ENCODE assay signal across 8 cellular contexts in genomic region chr19:33194884-33195710, GRCh38. TPM values are rescaled to one million over a fixed set of nuclear protein-coding genes. Genes with fewer than 3 reads are reported as not detected.
DNase-seq lines count a peak whose midpoint lies in the region; ATAC-seq, FAIRE-seq and TF ChIP-seq lines count a peak whose summit lies in the region.

No MANE protein-coding gene starts in this region.

- H3K9me2 ChIP-seq in OCI-LY7 (ENCODE audit: insufficient read depth, low read length): no peaks in the 10 kb centered on the region

- H3K27me3 ChIP-seq in SJSA1 (replicated peaks) (peaks cover 42% of the 10 kb centered on the region), foreskin keratinocyte (peaks cover 12% of the 10 kb centered on the region), pancreas (no peaks in the 10 kb centered on the region)

- no peak for TF ChIP-seq CTCF in foreskin keratinocyte (conservative IDR thresholded peaks at IDR 0.05)
- no peak for TF ChIP-seq CTCF in pancreas (IDR thresholded peaks at IDR 0.05)
- no peak for TF ChIP-seq CTCF in OCI-LY7 (conservative IDR thresholded peaks at IDR 0.05; ENCODE audit: low read length)

- no peaks in the 10 kb centered on the region for H3K79me2 ChIP-seq in OCI-LY7 (ENCODE audit: insufficient read depth, low read depth, low read length)

- H2AFZ ChIP-seq in OCI-LY7 (ENCODE audit: low read length): no peak overlapping the region

- no peaks in the 10 kb centered on the region for H3K36me3 ChIP-seq in SJSA1
- no peaks in the 10 kb centered on the region for H3K36me3 ChIP-seq in pancreas
- no peaks in the 10 kb centered on the region for H3K36me3 ChIP-seq in OCI-LY7 (ENCODE audit: insufficient read depth, low read length)

- H4K20me1 ChIP-seq in OCI-LY7 (ENCODE audit: insufficient read depth, low read length): no peaks in the 10 kb centered on the region

- peak; percentile 14 for DNase-seq in GM12892 (ENCODE audit: insufficient read length)
- DNase-seq in SJSA1 (ENCODE audit: low read depth in 1 of 2, low spot score in 2 of 2): no peak
- DNase-seq in foreskin keratinocyte: no peak
- DNase-seq in pancreas: peak in 5 of 6 donors; percentile 40 to 80 (median 55)
- no peak for DNase-seq in OCI-LY7 (ENCODE audit: low spot score)

- no peak overlapping the region for H3K4me2 ChIP-seq in OCI-LY7 (ENCODE audit: low read length)

- POLR2A ChIA-PET in OCI-LY7 (lab: Charles Lee): no interaction called here

- H3K4me3 ChIP-seq in SJSA1: peak overlapping the region; percentile 32
- peak overlapping the region; percentile 37 to 68 (median 54) for H3K4me3 ChIP-seq in pancreas
- no peak overlapping the region for H3K4me3 ChIP-seq in OCI-LY7 (ENCODE audit: low read depth, low read length, poor library complexity, severe bottlenecking)

- H3K27ac ChIP-seq in SJSA1 (no peak overlapping the region), foreskin keratinocyte (no peak overlapping the region), pancreas (peak overlapping the region in 1 of 4 donors; percentile 3), OCI-LY7 (ENCODE audit: low read depth, low read length, poor library complexity, severe bottlenecking) (no peak overlapping the region)

- intact Hi-C loops in pancreas (cut with DNase I) (no loop called here), OCI-LY7 (cut with micrococcal nuclease; ENCODE audit: unreplicated experiment) (no loop called here)

- ATAC-seq in foreskin keratinocyte: peak; percentile 34
- peak; percentile 68 to 79 (median 74) for ATAC-seq in pancreas
- ATAC-seq in GM18909 (IDR thresholded peaks at IDR 0.05; ENCODE audit: poor library complexity, unreplicated experiment): no peak
- no peak for ATAC-seq in GM19328 (IDR thresholded peaks at IDR 0.05; ENCODE audit: unreplicated experiment)
- no peak for ATAC-seq in HG02678 (IDR thresholded peaks at IDR 0.05; ENCODE audit: unreplicated experiment)

- no peaks in the 10 kb centered on the region for H3K9me3 ChIP-seq in SJSA1 (replicated peaks)
- no peaks in the 10 kb centered on the region for H3K9me3 ChIP-seq in pancreas
- no peaks in the 10 kb centered on the region for H3K9me3 ChIP-seq in OCI-LY7 (ENCODE audit: low read length)

- FAIRE-seq in GM12892 (lab: Jason Lieb, UNC): no peak
- FAIRE-seq in pancreas (lab: Jason Lieb, UNC): no peak

- H3K4me1 ChIP-seq in SJSA1 (replicated peaks) (peaks cover 8% of the 10 kb centered on the region), foreskin keratinocyte (no peaks in the 10 kb centered on the region), pancreas (peaks cover 0 to 6% (median 0%) of the 10 kb centered on the region in 3 donors), OCI-LY7 (ENCODE audit: insufficient read depth, low read length, poor library complexity, severe bottlenecking) (no peaks in the 10 kb centered on the region)

- no TSS peak for BruUV-seq in OCI-LY7 (replicated peaks; lab: Mats Ljungman, UMichigan)

- TF ChIP-seq POLR2A in GM12892 (IDR thresholded peaks at IDR 0.05; ENCODE audit: low read depth, low read length): no peak

- 1% methylated on average over 48 to 50 of the region's 50 CpGs for WGBS in pancreas, 2 donors

- CTCF ChIA-PET in OCI-LY7 (lab: Charles Lee; ENCODE audit: unreplicated experiment): no interaction called here

RNA-seq across cellular contexts. Expression of gene LRP3, which starts 1.0 kb away (rescaled TPM):
- polyA plus RNA-seq in GM12892 (2012; ENCODE audit: missing spikeins): not detected
- 2.1 and 2.9 TPM in 2 replicates for total RNA-seq in SJSA1 (2014; rRNA removed; shearing (Covaris generic))
- total RNA-seq in foreskin keratinocyte (11.4 and 12.9 TPM in 2 replicates), pancreas (10 to 100 TPM in 5 of 6 donors, 1 to 10 TPM in 1; 7.2 to 21.0 (median 13.2) TPM), OCI-LY7 (2022) (not detected in 2 replicates)
- polyA plus RNA-seq in foreskin keratinocyte (14.2 and 15.0 TPM in 2 replicates), pancreas (10 to 100 TPM in 1 of 2 donors, 1 to 10 TPM in 1; 9.2 to 18.9 TPM)
- not detected in 2 replicates for total RNA-seq in OCI-LY7 (2014; rRNA removed; shearing (Covaris generic))

RNA-seq across cellular contexts. Expression of gene SLC7A10, which starts 30.6 kb away (rescaled TPM):
- polyA plus RNA-seq in GM12892 (2012; ENCODE audit: missing spikeins): not detected
- not detected in 2 replicates for total RNA-seq in SJSA1 (2014; rRNA removed; shearing (Covaris generic))
- total RNA-seq in foreskin keratinocyte (not detected in 2 replicates), pancreas (under 1 TPM in 1 of 6 donors, not detected in 5; 0.38 TPM), OCI-LY7 (2022) (not detected in 2 replicates)
- polyA plus RNA-seq in foreskin keratinocyte (not detected in 2 replicates), pancreas (1 to 10 TPM in 1 of 2 donors, under 1 TPM in 1; 0.28 to 1.3 TPM)
- total RNA-seq in OCI-LY7 (2014; rRNA removed; shearing (Covaris generic)): not detected in 2 replicates

Comparison
In these comparisons a context has a peak if more than half of its experiments do, and no peak if none do; other contexts are left out.
1. DNase-seq: peak in GM12892 (single experiment) and pancreas (5 of 6); none in SJSA1 (0 of 2), foreskin keratinocyte (0 of 2) and OCI-LY7 (single experiment).
2. ATAC-seq: peak in foreskin keratinocyte (single experiment) and pancreas (4 of 4); none in GM18909 (single experiment), GM19328 (single experiment) and HG02678 (single experiment).